Comparison of ENCODE assay signal across 22 cellular contexts in the genomic region with DNA sequence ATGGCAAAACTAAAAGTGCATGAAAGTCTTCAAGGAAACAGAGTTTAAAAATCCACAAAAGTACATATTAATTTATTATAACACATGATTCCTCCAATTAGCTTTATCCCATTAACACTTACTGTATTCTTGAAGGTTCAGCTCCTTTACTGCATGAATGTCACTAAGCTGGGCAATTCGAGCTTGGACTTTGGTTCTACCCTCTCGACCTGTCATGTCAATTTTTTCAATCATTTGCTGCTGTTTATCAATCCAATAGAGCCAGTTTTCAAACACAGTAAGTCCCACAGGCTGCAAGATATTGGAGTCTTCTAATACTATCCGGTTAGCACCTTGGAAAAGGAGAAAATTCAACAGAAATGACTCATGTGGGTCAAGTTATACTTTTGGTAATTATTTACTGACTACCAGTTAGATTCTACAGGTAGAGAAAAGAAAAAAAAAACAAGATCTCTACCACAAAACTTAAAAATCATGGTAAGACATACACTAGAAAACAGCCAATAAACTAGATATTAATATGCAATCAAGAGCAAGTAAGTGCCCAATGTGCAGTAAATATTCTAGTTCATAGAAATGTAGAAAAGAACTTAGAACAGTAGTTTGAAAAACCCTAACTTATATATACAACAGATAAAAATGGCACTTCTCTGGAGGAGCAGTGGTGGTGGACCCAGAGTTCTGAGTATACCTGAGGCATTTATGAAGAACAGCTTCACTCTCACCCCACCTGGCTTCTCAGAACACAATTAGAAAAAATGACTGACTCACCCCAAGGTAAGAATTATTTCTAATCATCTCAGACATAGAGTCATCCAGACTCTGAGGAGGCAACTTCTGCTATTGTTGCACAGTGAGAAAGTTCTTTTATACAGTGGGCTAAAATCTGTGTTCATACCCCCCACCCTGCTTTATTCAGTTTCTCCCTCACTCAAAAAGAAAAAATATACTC.
"Had no signal": no experiment of that assay in that cellular context is flagged by ENCODE, and none has a peak within 500 bp of the region (broad histone marks: within the 10 kb centered on the region; RNA-seq: fewer than 3 reads in every experiment).

No MANE protein-coding gene starts in this region.

- H3K9me3 Mint-ChIP-seq: activated CD4-positive, alpha-beta T cell treated with anti-CD3 and anti-CD28 coated beads, Interleukin-2, amount 10 ng/mL, durations not matched to agents 7 days and 5 days; activated CD8-positive, alpha-beta T cell treated with anti-CD3 and anti-CD28 coated beads for 36 hours; activated naive CD8-positive, alpha-beta T cell treated with anti-CD3 and anti-CD28 coated beads for 36 hours; activated T-cell treated with anti-CD3 and anti-CD28 coated beads, Interleukin-2, amount 50 U/mL, for 24 hours; central memory CD8-positive, alpha-beta T cell; memory B cell; nephron progenitor cell; stimulated activated memory B cell treated with anti-CD40 and anti-IgM and Interleukin-4, amounts not matched to agents 10 μg/mL and 1 μg/mL and 100 μg/mL, for 72 hours; T-cell; T-helper 2 cell treated with Interferon-gamma antibody and Interleukin-4, amounts not matched to agents 5 μg/mL and 100 μg/mL, for 36 hours had no signal

- H3K4me3 ChIP-seq: stomach, suprapubic skin, tibial nerve had no signal

- H3K27ac Mint-ChIP-seq: activated CD4-positive, alpha-beta T cell treated with anti-CD3 and anti-CD28 coated beads, Interleukin-2, amount 10 ng/mL, durations not matched to agents 7 days and 5 days; activated CD8-positive, alpha-beta T cell treated with anti-CD3 and anti-CD28 coated beads for 36 hours; activated naive CD8-positive, alpha-beta T cell treated with anti-CD3 and anti-CD28 coated beads for 36 hours; activated T-cell treated with anti-CD3 and anti-CD28 coated beads, Interleukin-2, amount 50 U/mL, for 24 hours; memory B cell; stimulated activated memory B cell treated with anti-CD40 and anti-IgM and Interleukin-4, amounts not matched to agents 10 μg/mL and 1 μg/mL and 100 μg/mL, for 72 hours; T-cell; T-helper 2 cell treated with Interferon-gamma antibody and Interleukin-4, amounts not matched to agents 5 μg/mL and 100 μg/mL, for 36 hours had no signal

- H3K4me3 Mint-ChIP-seq: activated CD4-positive, alpha-beta T cell treated with anti-CD3 and anti-CD28 coated beads, Interleukin-2, amount 10 ng/mL, durations not matched to agents 7 days and 5 days; activated CD8-positive, alpha-beta T cell treated with anti-CD3 and anti-CD28 coated beads for 36 hours; activated naive CD8-positive, alpha-beta T cell treated with anti-CD3 and anti-CD28 coated beads for 36 hours; activated T-cell treated with anti-CD3 and anti-CD28 coated beads, Interleukin-2, amount 50 U/mL, for 24 hours; central memory CD8-positive, alpha-beta T cell; memory B cell; nephron progenitor cell; stimulated activated memory B cell treated with anti-CD40 and anti-IgM and Interleukin-4, amounts not matched to agents 10 μg/mL and 1 μg/mL and 100 μg/mL, for 72 hours; T-cell; T-helper 2 cell treated with Interferon-gamma antibody and Interleukin-4, amounts not matched to agents 5 μg/mL and 100 μg/mL, for 36 hours had no signal

- H3K4me1 Mint-ChIP-seq: activated CD4-positive, alpha-beta T cell treated with anti-CD3 and anti-CD28 coated beads, Interleukin-2, amount 10 ng/mL, durations not matched to agents 7 days and 5 days; activated naive CD8-positive, alpha-beta T cell treated with anti-CD3 and anti-CD28 coated beads for 36 hours; central memory CD8-positive, alpha-beta T cell; memory B cell; nephron progenitor cell; stimulated activated memory B cell treated with anti-CD40 and anti-IgM and Interleukin-4, amounts not matched to agents 10 μg/mL and 1 μg/mL and 100 μg/mL, for 72 hours; T-cell had no signal

- ATAC-seq: activated CD8-positive, alpha-beta T cell treated with anti-CD3 and anti-CD28 coated beads for 36 hours; left ventricle myocardium superior; sciatic nerve; stimulated activated memory B cell treated with anti-CD40 and anti-IgM and Interleukin-4, amounts not matched to agents 10 μg/mL and 1 μg/mL and 100 μg/mL, for 72 hours; T-cell had no signal

- H3K4me1 ChIP-seq: stomach, suprapubic skin, tibial nerve had no signal

- H3K27me3 Mint-ChIP-seq: activated T-cell treated with anti-CD3 and anti-CD28 coated beads, Interleukin-2, amount 50 U/mL, for 24 hours had no signal

- H3K9me3 ChIP-seq: stomach, suprapubic skin, tibial nerve had no signal

- H3K36me3 Mint-ChIP-seq: memory B cell had no signal

- DNase-seq: activated CD4-positive, alpha-beta T cell treated with anti-CD3 and anti-CD28 coated beads, Interleukin-2, amount 10 ng/mL, durations not matched to agents 7 days and 5 days; activated CD8-positive, alpha-beta T cell treated with anti-CD3 and anti-CD28 coated beads for 36 hours; activated naive CD4-positive, alpha-beta T cell treated with Interleukin-2 at 50 U/mL for 16 hours; activated naive CD8-positive, alpha-beta T cell treated with anti-CD3 and anti-CD28 coated beads for 36 hours; activated T-cell treated with anti-CD3 and anti-CD28 coated beads, Interleukin-2, amount 50 U/mL, for 24 hours; effector memory CD4-positive, alpha-beta T cell; kidney; left ventricle myocardium superior; nephron progenitor cell; nucleus accumbens; small intestine; stimulated activated CD4-positive, alpha-beta T cell treated with anti-CD3 and anti-CD28 coated beads, Interleukin-2, amount 100 ng/mL, for 24 hours; stomach; T-cell had no signal

- H3K27me3 ChIP-seq: stomach, suprapubic skin, tibial nerve had no signal

- H3K27ac ChIP-seq: stomach, suprapubic skin, tibial nerve, VCaP had no signal
